ENCODE assay signal across 8 cellular contexts in the genomic region with DNA sequence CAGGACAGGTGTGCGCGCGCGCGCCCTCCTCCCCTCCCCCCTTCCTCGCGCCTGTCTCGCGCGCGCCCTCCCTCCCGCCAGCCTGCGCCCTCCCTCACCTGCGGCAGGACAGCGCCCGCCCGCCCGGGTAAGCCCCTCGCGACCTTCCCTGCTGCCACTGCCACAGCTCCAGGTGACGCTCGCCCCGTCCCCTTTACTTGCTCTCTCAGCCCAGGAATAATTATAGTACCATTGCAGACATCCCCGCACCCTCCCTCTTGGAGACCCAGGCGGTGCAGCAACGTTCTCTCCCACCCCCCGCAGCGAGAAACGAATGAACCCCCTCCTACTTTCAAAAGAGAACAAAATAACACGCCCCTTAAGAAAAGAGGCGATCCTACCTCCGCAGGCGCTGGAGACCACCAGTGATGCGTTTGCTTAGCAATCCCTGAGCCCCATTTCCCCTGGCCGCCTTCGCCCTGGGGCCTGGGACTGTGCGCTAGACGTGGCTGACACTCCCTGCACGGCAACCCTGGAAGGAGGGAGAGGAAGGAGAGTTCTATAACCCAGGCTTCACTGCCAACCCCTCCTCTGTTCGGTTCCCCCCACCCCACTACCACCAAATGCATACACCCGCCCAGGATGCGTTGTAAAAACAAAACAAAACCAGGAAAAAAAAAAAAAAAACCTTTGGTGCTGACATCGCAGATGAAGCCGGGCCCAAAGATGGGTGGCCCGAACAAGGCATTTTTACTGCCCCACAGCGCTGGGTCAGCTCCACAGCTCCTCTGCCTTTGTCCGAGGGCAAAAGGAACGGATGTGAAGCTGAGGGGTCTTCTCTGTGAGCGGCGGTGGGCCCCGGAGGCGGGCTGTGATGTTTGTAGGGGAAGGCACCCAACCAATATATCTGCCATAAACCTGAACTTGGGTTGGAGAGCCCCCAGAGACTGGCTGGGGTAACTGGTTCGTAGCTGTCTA. TPM values are rescaled to one million over a fixed set of nuclear protein-coding genes. Genes with fewer than 3 reads are reported as not detected.
DNase-seq lines count a peak whose midpoint lies in the region; ATAC-seq and TF ChIP-seq lines count a peak whose summit lies in the region.

No MANE protein-coding gene starts in this region.

- H3K27me3 ChIP-seq in muscle layer of duodenum (ENCODE audit: low read depth, low read length) (no peaks in the 10 kb centered on the region), aorta (ENCODE audit: control insufficient read depth in 1 of 2, insufficient read depth in 2 of 2, low read length in 1 of 2) (no peaks in the 10 kb centered on the region)

- H3K27ac Mint-ChIP-seq in CD14-positive monocyte (peak overlapping the region; percentile 76 to 95 (median 83)), HFFc6 (peak overlapping the region; percentile 93)
- H3K27ac Mint-ChIP-seq in effector memory CD8-positive, alpha-beta T cell: peak overlapping the region; percentile 94 to 98

- H3K9me3 Mint-ChIP-seq in CD14-positive monocyte (peaks cover 0 to 17% (median 4%) of the 10 kb centered on the region in 7 donors), HFFc6 (no peaks in the 10 kb centered on the region)
- H3K9me3 Mint-ChIP-seq in effector memory CD8-positive, alpha-beta T cell: no peaks in the 10 kb centered on the region

- intact Hi-C loops in CD14-positive monocyte (cut with micrococcal nuclease) (loop anchor here in 1 of 2 donors (5.0 kb wide), 1 partner anchor 39 kb away; no protein-coding TSS in a partner anchor), aorta (cut with DNase I) (no loop called here)

- H3K4me3 ChIP-seq in WI38 (ENCODE audit: low read depth, low read length) (peak overlapping the region; percentile 89), muscle layer of duodenum (ENCODE audit: low read depth in 1 of 2, low read length in 2 of 2) (peak overlapping the region; percentile 80 to 87), aorta (ENCODE audit: low read length in 2 of 2) (peak overlapping the region; percentile 54 to 83)

- DNase-seq in CD14-positive monocyte (ENCODE audit: low spot score) (no peak), HFFc6 (no peak), aorta (peak; percentile 57 to 77), inferior parietal cortex (ENCODE audit: extremely low spot score) (no peak)
- peak in 1 of 3 experiments; percentile 17 for DNase-seq in effector memory CD8-positive, alpha-beta T cell

- H3K27ac ChIP-seq in muscle layer of duodenum (ENCODE audit: low read length) (peak overlapping the region; percentile 61), aorta (ENCODE audit: low read depth in 1 of 2, low read length in 2 of 2) (peak overlapping the region in 1 of 2 donors; percentile 33)

- H3K4me3 Mint-ChIP-seq in CD14-positive monocyte (peak overlapping the region; percentile 94 to 96), HFFc6 (peak overlapping the region; percentile 96)
- H3K4me3 Mint-ChIP-seq in effector memory CD8-positive, alpha-beta T cell: peak overlapping the region; percentile 89 to 90

- H3K4me1 Mint-ChIP-seq in CD14-positive monocyte: peaks cover 50% of the 10 kb centered on the region
- peaks cover 55% of the 10 kb centered on the region for H3K4me1 Mint-ChIP-seq in HFFc6 (ENCODE audit: low read depth)
- peaks cover 31 to 47% of the 10 kb centered on the region in 2 donors for H3K4me1 Mint-ChIP-seq in effector memory CD8-positive, alpha-beta T cell (ENCODE audit: low read depth in 2 of 2)

- no peak for ATAC-seq in effector memory CD8-positive, alpha-beta T cell (replicated peaks)
- ATAC-seq in aorta (ENCODE audit: low FRiP score) (no peak), GM21423 (IDR thresholded peaks at IDR 0.05; ENCODE audit: unreplicated experiment) (no peak)

- H3K9me3 ChIP-seq in muscle layer of duodenum (ENCODE audit: control insufficient read depth in 1 of 2, low read length in 2 of 2) (no peaks in the 10 kb centered on the region), aorta (ENCODE audit: control insufficient read depth, low read length) (no peaks in the 10 kb centered on the region)

- TF ChIP-seq CTCF in CD14-positive monocyte (IDR thresholded peaks at IDR 0.05) (no peak), HFFc6 (IDR thresholded peaks at IDR 0.05) (no peak), WI38 (IDR thresholded peaks at IDR 0.05; ENCODE audit: low read depth, low read length) (no peak)

- H3K4me1 ChIP-seq in muscle layer of duodenum (ENCODE audit: control insufficient read depth in 1 of 2, insufficient read depth in 2 of 2, low read length in 2 of 2) (peaks cover 0 to 37% of the 10 kb centered on the region in 2 donors), aorta (ENCODE audit: control insufficient read depth in 1 of 2, insufficient read depth in 2 of 2, low read length in 2 of 2) (no peaks in the 10 kb centered on the region)

- peaks cover 8 to 12% of the 10 kb centered on the region in 2 donors for H3K36me3 Mint-ChIP-seq in CD14-positive monocyte
- no peaks in the 10 kb centered on the region for H3K36me3 Mint-ChIP-seq in HFFc6 (ENCODE audit: low read depth)
- peaks cover 28% of the 10 kb centered on the region for H3K36me3 Mint-ChIP-seq in effector memory CD8-positive, alpha-beta T cell (ENCODE audit: insufficient read depth)

- H3K27me3 Mint-ChIP-seq in CD14-positive monocyte (ENCODE audit: low read depth in 3 of 3) (peaks cover 51 to 68% (median 54%) of the 10 kb centered on the region in 3 donors), HFFc6 (ENCODE audit: insufficient read depth) (peaks cover 6% of the 10 kb centered on the region)
- peaks cover under 1 to 2% of the 10 kb centered on the region in 2 donors for H3K27me3 Mint-ChIP-seq in effector memory CD8-positive, alpha-beta T cell

- WGBS in aorta, 2 donors: 10 to 14% methylated on average over 36 to 53 of the region's 53 CpGs

- no peaks in the 10 kb centered on the region for H3K36me3 ChIP-seq in muscle layer of duodenum (ENCODE audit: control insufficient read depth in 1 of 2, insufficient read depth in 2 of 2, low read length in 2 of 2)
- no peaks in the 10 kb centered on the region for H3K36me3 ChIP-seq in aorta (ENCODE audit: control insufficient read depth in 1 of 2, insufficient read depth in 2 of 2, low read length in 1 of 2)

RNA-seq across cellular contexts. Expression of gene PURA, which starts 5.5 kb away (rescaled TPM):
- polyA plus RNA-seq in CD14-positive monocyte (1 to 10 TPM; 1.1 to 1.2 TPM), aorta (10 to 100 TPM in 1 of 2 donors, 1 to 10 TPM in 1; 5.2 to 14.0 TPM)
- total RNA-seq in HFFc6 (2021; fragmentation: NEBNext Ultra II Directional; extraction: Animal tissue kit (Norgen Biotek cat#: 25700)): 10 to 100 TPM; 21.1 to 26.1 (median 22.3) TPM
- 10 to 100 TPM; 46.2 to 50.0 TPM for total RNA-seq in aorta

RNA-seq across cellular contexts. Expression of gene IGIP, which starts 17.4 kb away (rescaled TPM):
- polyA plus RNA-seq in CD14-positive monocyte: under 1 TPM in 1 of 2 donors, not detected in 1; 0.08 TPM
- 1 to 10 TPM; 3.4 to 8.4 (median 4.1) TPM for total RNA-seq in HFFc6 (2021; fragmentation: NEBNext Ultra II Directional; extraction: Animal tissue kit (Norgen Biotek cat#: 25700))
- total RNA-seq in aorta: 10 to 100 TPM; 26.5 to 29.1 TPM
- polyA plus RNA-seq in aorta: 10 to 100 TPM; 12.9 to 20.7 TPM

Comparison
In these comparisons a context has a peak if more than half of its experiments do, and no peak if none do; other contexts are left out.
1. DNase-seq: peak in aorta (2 of 2); none in CD14-positive monocyte (single experiment), HFFc6 (single experiment) and inferior parietal cortex (single experiment).
2. Peak in every context shown above with its lines, with median percentiles within 50 percentile points of each other: H3K27ac Mint-ChIP-seq, H3K4me3 Mint-ChIP-seq and H3K4me3 ChIP-seq.